8 cellular contexts compared by ENCODE assay signal in genomic region chr1:23799570-23800395, GRCh38. TPM values are rescaled to one million over a fixed set of nuclear protein-coding genes. Genes with fewer than 3 reads are reported as not detected.
DNase-seq lines count a peak whose midpoint lies in the region; ATAC-seq and TF ChIP-seq lines count a peak whose summit lies in the region.

No MANE protein-coding gene starts in this region.

- H3K9ac ChIP-seq in endodermal cell (ENCODE audit: extremely low read depth, low read length, poor library complexity, severe bottlenecking) = peak overlapping the region; percentile 43

- intact Hi-C loops in mucosa of descending colon (cut with DNase I, micrococcal nuclease) = loop anchor here in 1 of 2 donors (10.0 kb wide), 1 partner anchor 225 kb away; no protein-coding TSS in a partner anchor
- intact Hi-C loops in upper lobe of right lung (cut with DNase I) = no loop called here

- H3K36me3 ChIP-seq in endodermal cell (ENCODE audit: control insufficient read depth, insufficient read depth, low read length) = peaks cover 18% of the 10 kb centered on the region
- H3K36me3 ChIP-seq in mucosa of descending colon (ENCODE audit: low read depth) = no peaks in the 10 kb centered on the region
- peaks cover 32% of the 10 kb centered on the region for H3K36me3 ChIP-seq in upper lobe of right lung

- peaks cover 7% of the 10 kb centered on the region for H3K4me1 ChIP-seq in endodermal cell (ENCODE audit: control insufficient read depth, insufficient read depth, low read length)
- H3K4me1 ChIP-seq in mucosa of descending colon (ENCODE audit: low read depth) = peaks cover 27% of the 10 kb centered on the region
- peaks cover 23% of the 10 kb centered on the region for H3K4me1 ChIP-seq in upper lobe of right lung

- H3K36me3 Mint-ChIP-seq in T-helper 2 cell treated with Interferon-gamma antibody and Interleukin-4, amounts not matched to agents 5 μg/mL and 100 μg/mL, for 36 hours (ENCODE audit: low read depth) = peaks cover 11% of the 10 kb centered on the region
- H3K36me3 Mint-ChIP-seq in endodermal cell (ENCODE audit: low read depth) = peaks cover 36% of the 10 kb centered on the region

- no peaks in the 10 kb centered on the region for H3K27me3 Mint-ChIP-seq in T-helper 2 cell treated with Interferon-gamma antibody and Interleukin-4, amounts not matched to agents 5 μg/mL and 100 μg/mL, for 36 hours (ENCODE audit: low read depth)
- peaks cover 3% of the 10 kb centered on the region for H3K27me3 Mint-ChIP-seq in endodermal cell (ENCODE audit: insufficient read depth)

- peak; percentile 88 for DNase-seq in ACHN
- peak; percentile 51 for DNase-seq in T-helper 2 cell treated with Interferon-gamma antibody and Interleukin-4, amounts not matched to agents 5 μg/mL and 100 μg/mL, for 36 hours (ENCODE audit: low spot score)
- DNase-seq in endodermal cell = peak; percentile 88
- peak; percentile 88 to 93 (median 88) for DNase-seq in mucosa of descending colon
- DNase-seq in upper lobe of right lung = peak; percentile 94
- DNase-seq in NCI-H1436 treated with DMSO at 0.1 percent for 48 hours (lab: John Stamatoyannopoulos, UW) = no peak

- no peak for TF ChIP-seq CTCF in endodermal cell (conservative IDR thresholded peaks at IDR 0.05)
- no peak for TF ChIP-seq CTCF in mucosa of descending colon (IDR thresholded peaks at IDR 0.05)
- no peak for TF ChIP-seq CTCF in upper lobe of right lung (IDR thresholded peaks at IDR 0.05)

- WGBS in endodermal cell (ENCODE audit: insufficient coverage in 1 of 2, insufficient read length in 1 of 2), 2 experiments = 4 to 8% methylated on average over 18 to 47 of the region's 47 CpGs

- peak overlapping the region; percentile 95 for H3K27ac Mint-ChIP-seq in T-helper 2 cell treated with Interferon-gamma antibody and Interleukin-4, amounts not matched to agents 5 μg/mL and 100 μg/mL, for 36 hours
- H3K27ac Mint-ChIP-seq in endodermal cell = peak overlapping the region; percentile 98

- ATAC-seq in GM18498 (IDR thresholded peaks at IDR 0.05; ENCODE audit: unreplicated experiment) = peak; percentile 7
- ATAC-seq in HG03442 (IDR thresholded peaks at IDR 0.05; ENCODE audit: unreplicated experiment) = peak; percentile 7
- ATAC-seq in mucosa of descending colon = peak; percentile 73
- ATAC-seq in upper lobe of right lung = peak; percentile 78

- peaks cover 14% of the 10 kb centered on the region for H3K4me1 Mint-ChIP-seq in T-helper 2 cell treated with Interferon-gamma antibody and Interleukin-4, amounts not matched to agents 5 μg/mL and 100 μg/mL, for 36 hours (ENCODE audit: low read depth)
- H3K4me1 Mint-ChIP-seq in endodermal cell = peaks cover 10% of the 10 kb centered on the region

- H3K27me3 ChIP-seq in endodermal cell (ENCODE audit: control insufficient read depth, insufficient read depth, low read length, poor library complexity, severe bottlenecking) = no peaks in the 10 kb centered on the region
- no peaks in the 10 kb centered on the region for H3K27me3 ChIP-seq in upper lobe of right lung

- no peaks in the 10 kb centered on the region for H3K9me3 ChIP-seq in endodermal cell (ENCODE audit: control insufficient read depth, low read length)
- no peaks in the 10 kb centered on the region for H3K9me3 ChIP-seq in mucosa of descending colon
- H3K9me3 ChIP-seq in upper lobe of right lung = no peaks in the 10 kb centered on the region

- H3K27ac ChIP-seq in endodermal cell (ENCODE audit: low read depth, low read length) (peak overlapping the region; percentile 19), upper lobe of right lung (peak overlapping the region; percentile 98)

- in situ Hi-C loops in ACHN (cut with HindIII; ENCODE audit: low pct_ligation_motif_present, low pct_unique_long_range_greater_than_20kb, low sequenced_read_pairs) = no loop called here

- peak overlapping the region; percentile 97 for H3K4me3 Mint-ChIP-seq in T-helper 2 cell treated with Interferon-gamma antibody and Interleukin-4, amounts not matched to agents 5 μg/mL and 100 μg/mL, for 36 hours
- H3K4me3 Mint-ChIP-seq in endodermal cell = peak overlapping the region; percentile 83

- H3K9me3 Mint-ChIP-seq in T-helper 2 cell treated with Interferon-gamma antibody and Interleukin-4, amounts not matched to agents 5 μg/mL and 100 μg/mL, for 36 hours = no peaks in the 10 kb centered on the region
- H3K9me3 Mint-ChIP-seq in endodermal cell = no peaks in the 10 kb centered on the region

- peak overlapping the region; percentile 81 for H3K4me3 ChIP-seq in endodermal cell (ENCODE audit: low read length)
- peak overlapping the region; percentile 90 for H3K4me3 ChIP-seq in mucosa of descending colon
- H3K4me3 ChIP-seq in upper lobe of right lung = peak overlapping the region; percentile 86

RNA-seq across cellular contexts. Expression of gene GALE, which starts 0.8 kb away (rescaled TPM):
- total RNA-seq in endodermal cell (10 to 100 TPM; 60.4 to 66.0 TPM), mucosa of descending colon (100 to 1,000 TPM in 2 of 3 donors, 10 to 100 TPM in 1; 55.7 to 156 (median 127) TPM), upper lobe of right lung (62.9 TPM)
- polyA plus RNA-seq in endodermal cell (2013, experiment 1 of 2) = 36.2 TPM
- polyA plus RNA-seq in endodermal cell (2013, experiment 2 of 2) = 32.4 TPM

RNA-seq across cellular contexts. Expression of gene LYPLA2, which starts 8.8 kb away (rescaled TPM):
- total RNA-seq in endodermal cell (100 to 1,000 TPM; 103 to 107 TPM), mucosa of descending colon (10 to 100 TPM; 49.9 to 89.0 (median 88.0) TPM), upper lobe of right lung (45.9 TPM)
- 60.2 TPM for polyA plus RNA-seq in endodermal cell (2013, experiment 1 of 2)
- polyA plus RNA-seq in endodermal cell (2013, experiment 2 of 2) = 61.5 TPM

RNA-seq across cellular contexts. Expression of gene PITHD1, which starts 21.6 kb away (rescaled TPM):
- total RNA-seq in endodermal cell (10 to 100 TPM; 62.5 to 71.3 TPM), mucosa of descending colon (10 to 100 TPM; 38.9 to 53.2 (median 39.6) TPM), upper lobe of right lung (46.5 TPM)
- polyA plus RNA-seq in endodermal cell (2013, experiment 1 of 2) = 47.3 TPM
- 42.7 TPM for polyA plus RNA-seq in endodermal cell (2013, experiment 2 of 2)

RNA-seq across cellular contexts. Expression of gene HMGCL, which starts 25.4 kb away (rescaled TPM):
- total RNA-seq in endodermal cell (10 to 100 TPM; 24.0 to 41.7 TPM), mucosa of descending colon (10 to 100 TPM; 45.2 to 83.4 (median 62.6) TPM), upper lobe of right lung (40.1 TPM)
- 20.7 TPM for polyA plus RNA-seq in endodermal cell (2013, experiment 1 of 2)
- polyA plus RNA-seq in endodermal cell (2013, experiment 2 of 2) = 20.7 TPM

RNA-seq across cellular contexts. Expression of gene ELOA, which starts 56.5 kb away (rescaled TPM):
- total RNA-seq in endodermal cell (10 to 100 TPM; 33.3 to 42.4 TPM), mucosa of descending colon (10 to 100 TPM; 32.9 to 35.5 (median 35.1) TPM), upper lobe of right lung (66.2 TPM)
- polyA plus RNA-seq in endodermal cell (2013, experiment 1 of 2) = 28.2 TPM
- polyA plus RNA-seq in endodermal cell (2013, experiment 2 of 2) = 26.4 TPM

Comparison
In these comparisons a context has a peak if more than half of its experiments do, and no peak if none do; other contexts are left out.
1. ATAC-seq: peak in every context shown above with its lines; median percentile 78 in upper lobe of right lung; 73 in mucosa of descending colon; 7 in GM18498; 7 in HG03442.